Comparison of ENCODE assay signal across 13 cellular contexts in genomic region chr10:119302591-119303253, GRCh38.
DNase-seq lines count a peak whose midpoint lies in the region; ATAC-seq and TF ChIP-seq lines count a peak whose summit lies in the region.
"Had no signal": no experiment of that assay in that cellular context is flagged by ENCODE, and none has a peak within 500 bp of the region (broad histone marks: within the 10 kb centered on the region; RNA-seq: fewer than 3 reads in every experiment).

No MANE protein-coding gene starts in this region.

- CTCF ChIA-PET in naive thymus-derived CD4-positive, alpha-beta T cell (lab: Charles Lee): interaction anchor here (0.6 to 2.1 kb wide), 4 partner anchors 14 to 104 kb away, joined by 3 to 9 read pairs (median 4); partner anchors contain the start of gene GRK5
- CTCF ChIA-PET in HEK293T (lab: Yijun Ruan, JAX): interaction anchor here (1.0 kb wide), 1 partner anchor 103 kb away, joined by 3 read pairs; no protein-coding TSS in a partner anchor

- ATAC-seq in stimulated activated naive CD8-positive, alpha-beta T cell treated with anti-CD3 and anti-CD28 coated beads, Interleukin-15, Interleukin-2, amounts not matched to agents 100 U/mL and 50 U/mL, for 24 hours: no peak
- no peak for ATAC-seq in activated T-helper 17 cell treated with anti-CD3 and anti-CD28 coated beads, Interleukin-2, amount 50 U/mL, for 72 hours (replicated peaks)
- no peak for ATAC-seq in naive thymus-derived CD4-positive, alpha-beta T cell
- no peak for ATAC-seq in GM21737 (IDR thresholded peaks at IDR 0.05; ENCODE audit: unreplicated experiment)
- ATAC-seq in GM18520 (IDR thresholded peaks at IDR 0.05; ENCODE audit: unreplicated experiment): no peak
- ATAC-seq in HG03571 (IDR thresholded peaks at IDR 0.05; ENCODE audit: unreplicated experiment): no peak

- peaks cover 7% of the 10 kb centered on the region for H3K36me3 Mint-ChIP-seq in stimulated activated naive CD8-positive, alpha-beta T cell treated with anti-CD3 and anti-CD28 coated beads, Interleukin-15, Interleukin-2, amounts not matched to agents 100 ng/mL and 50 ng/mL, for 24 hours (ENCODE audit: low read depth)
- H3K36me3 Mint-ChIP-seq in activated T-helper 17 cell treated with anti-CD3 and anti-CD28 coated beads, Interleukin-2, amount 50 U/mL, for 72 hours (ENCODE audit: low read depth): peaks cover 16% of the 10 kb centered on the region
- peaks cover 3 to 15% (median 4%) of the 10 kb centered on the region in 5 donors for H3K36me3 Mint-ChIP-seq in naive thymus-derived CD4-positive, alpha-beta T cell

- peaks cover 0 to 3% (median 0%) of the 10 kb centered on the region in 3 experiments for H3K9me3 ChIP-seq in naive thymus-derived CD4-positive, alpha-beta T cell (ENCODE audit: control insufficient read depth in 2 of 3, low read length in 3 of 3)

- H3K27me3 ChIP-seq in naive thymus-derived CD4-positive, alpha-beta T cell (ENCODE audit: control insufficient read depth in 2 of 2, insufficient read depth in 2 of 2, low read length in 2 of 2): no peaks in the 10 kb centered on the region

- H3K27ac ChIP-seq in naive thymus-derived CD4-positive, alpha-beta T cell (ENCODE audit: low read depth, low read length): peak overlapping the region; percentile 80
- H3K27ac ChIP-seq: VCaP had no signal

- H3K9me3 Mint-ChIP-seq in stimulated activated naive CD8-positive, alpha-beta T cell treated with anti-CD3 and anti-CD28 coated beads, Interleukin-15, Interleukin-2, amounts not matched to agents 100 ng/mL and 50 ng/mL, for 24 hours: peaks cover 3% of the 10 kb centered on the region
- no peaks in the 10 kb centered on the region for H3K9me3 Mint-ChIP-seq in activated T-helper 17 cell treated with anti-CD3 and anti-CD28 coated beads, Interleukin-2, amount 50 U/mL, for 72 hours
- peaks cover 0 to 3% (median under 1%) of the 10 kb centered on the region in 11 donors for H3K9me3 Mint-ChIP-seq in naive thymus-derived CD4-positive, alpha-beta T cell

- peak overlapping the region; percentile 2 for H3K4me3 Mint-ChIP-seq in stimulated activated naive CD8-positive, alpha-beta T cell treated with anti-CD3 and anti-CD28 coated beads, Interleukin-15, Interleukin-2, amounts not matched to agents 100 ng/mL and 50 ng/mL, for 24 hours
- H3K4me3 Mint-ChIP-seq in activated T-helper 17 cell treated with anti-CD3 and anti-CD28 coated beads, Interleukin-2, amount 50 U/mL, for 72 hours: peak overlapping the region; percentile 79
- peak overlapping the region in 9 of 10 donors; percentile 4 to 93 (median 65) for H3K4me3 Mint-ChIP-seq in naive thymus-derived CD4-positive, alpha-beta T cell

- H3K27ac Mint-ChIP-seq in stimulated activated naive CD8-positive, alpha-beta T cell treated with anti-CD3 and anti-CD28 coated beads, Interleukin-15, Interleukin-2, amounts not matched to agents 100 ng/mL and 50 ng/mL, for 24 hours: peak overlapping the region; percentile 94
- peak overlapping the region; percentile 90 for H3K27ac Mint-ChIP-seq in activated T-helper 17 cell treated with anti-CD3 and anti-CD28 coated beads, Interleukin-2, amount 50 U/mL, for 72 hours
- peak overlapping the region; percentile 89 to 99 (median 97) for H3K27ac Mint-ChIP-seq in naive thymus-derived CD4-positive, alpha-beta T cell

- no peaks in the 10 kb centered on the region for H3K36me3 ChIP-seq in naive thymus-derived CD4-positive, alpha-beta T cell (ENCODE audit: control insufficient read depth in 2 of 3, insufficient read depth in 3 of 3, low read length in 3 of 3)

- intact Hi-C loops in naive thymus-derived CD4-positive, alpha-beta T cell (cut with micrococcal nuclease): loop anchor here (10.0 kb wide), 2 partner anchors 218 to 572 kb away; partner anchors contain the start of genes EIF3A (in 1 of the 2) and MCMBP (in 1 of the 2)

- no peak overlapping the region for H3K4me3 ChIP-seq in naive thymus-derived CD4-positive, alpha-beta T cell (ENCODE audit: low read length)

- POLR2A ChIA-PET in naive thymus-derived CD4-positive, alpha-beta T cell (lab: Charles Lee): interaction anchor here (0.6 to 2.1 kb wide), 6 partner anchors 9 to 239 kb away, joined by 3 to 10 read pairs (median 6); partner anchors contain the start of genes GRK5 and RGS10
- POLR2A ChIA-PET in HEK293T (lab: Yijun Ruan, JAX): no interaction called here

- no peak for DNase-seq in stimulated activated naive CD8-positive, alpha-beta T cell treated with anti-CD3 and anti-CD28 coated beads, Interleukin-15, Interleukin-2, amounts not matched to agents 100 U/mL and 50 U/mL, for 24 hours
- no peak for DNase-seq in naive thymus-derived CD4-positive, alpha-beta T cell
- DNase-seq in HEK293T (ENCODE audit: extremely low spot score): no peak
- DNase-seq: activated effector memory CD4-positive, alpha-beta T cell treated with anti-CD3 and anti-CD28 coated beads, Interleukin-2, amount 50 U/mL, for 16 hours; C1 segment of cervical spinal cord; NCI-H1092; SHP77 treated with DMSO at 0.1 percent for 48 hours had no signal

- H3K4me1 Mint-ChIP-seq in stimulated activated naive CD8-positive, alpha-beta T cell treated with anti-CD3 and anti-CD28 coated beads, Interleukin-15, Interleukin-2, amounts not matched to agents 100 ng/mL and 50 ng/mL, for 24 hours (ENCODE audit: low read depth): peaks cover 95% of the 10 kb centered on the region
- peaks cover 53% of the 10 kb centered on the region for H3K4me1 Mint-ChIP-seq in activated T-helper 17 cell treated with anti-CD3 and anti-CD28 coated beads, Interleukin-2, amount 50 U/mL, for 72 hours
- H3K4me1 Mint-ChIP-seq in naive thymus-derived CD4-positive, alpha-beta T cell: peaks cover 63 to 100% (median 89%) of the 10 kb centered on the region in 7 donors

- no peaks in the 10 kb centered on the region for H3K27me3 Mint-ChIP-seq in stimulated activated naive CD8-positive, alpha-beta T cell treated with anti-CD3 and anti-CD28 coated beads, Interleukin-15, Interleukin-2, amounts not matched to agents 100 ng/mL and 50 ng/mL, for 24 hours
- H3K27me3 Mint-ChIP-seq in activated T-helper 17 cell treated with anti-CD3 and anti-CD28 coated beads, Interleukin-2, amount 50 U/mL, for 72 hours: no peaks in the 10 kb centered on the region
- H3K27me3 Mint-ChIP-seq in naive thymus-derived CD4-positive, alpha-beta T cell: no peaks in the 10 kb centered on the region

- H3K4me1 ChIP-seq in naive thymus-derived CD4-positive, alpha-beta T cell (ENCODE audit: control insufficient read depth in 2 of 2, insufficient read depth in 2 of 2, low read length in 2 of 2): peaks cover 60 to 72% of the 10 kb centered on the region in 2 donors

TF ChIP-seq in HEK293T, 16 proteins besides CTCF, POLR2A, EP300 and RAD21:
- TF ChIP-seq L3MBTL2 (conservative IDR thresholded peaks at IDR 0.05) (no peak), ELF4 (IDR thresholded peaks at IDR 0.05) (no peak), SP1 (IDR thresholded peaks at IDR 0.05) (no peak), FOXM1 (IDR thresholded peaks at IDR 0.05; ENCODE audit: borderline replicate concordance) (no peak), HDGF (IDR thresholded peaks at IDR 0.05; ENCODE audit: borderline replicate concordance) (no peak), TARDBP (IDR thresholded peaks at IDR 0.05) (no peak), ZNF384 (IDR thresholded peaks at IDR 0.05) (no peak), CTBP1 (IDR thresholded peaks at IDR 0.05; ENCODE audit: borderline replicate concordance) (no peak), FOXA1 (IDR thresholded peaks at IDR 0.05) (no peak), LEF1 (IDR thresholded peaks at IDR 0.05; ENCODE audit: borderline replicate concordance) (no peak), SUZ12 (IDR thresholded peaks at IDR 0.05) (no peak), NFRKB (IDR thresholded peaks at IDR 0.05) (no peak), FOXK2 (IDR thresholded peaks at IDR 0.05) (no peak), ARNT (IDR thresholded peaks at IDR 0.05) (no peak), BHLHE40 (IDR thresholded peaks at IDR 0.05; ENCODE audit: borderline replicate concordance) (no peak), PKNOX1 (IDR thresholded peaks at IDR 0.05) (no peak)
TF ChIP-seq in HEK293T: peak in this region for 0.

Comparison
In these comparisons a context has a peak if more than half of its experiments do, and no peak if none do; other contexts are left out.
1. H3K4me3 Mint-ChIP-seq: peak in every context shown above with its lines; median percentile 79 in activated T-helper 17 cell treated with anti-CD3 and anti-CD28 coated beads, Interleukin-2, amount 50 U/mL, for 72 hours; 65 in naive thymus-derived CD4-positive, alpha-beta T cell; 2 in stimulated activated naive CD8-positive, alpha-beta T cell treated with anti-CD3 and anti-CD28 coated beads, Interleukin-15, Interleukin-2, amounts not matched to agents 100 ng/mL and 50 ng/mL, for 24 hours.